Comparison of ENCODE assay signal across 30 cellular contexts in genomic region chr3:39605837-39606236, GRCh38.
"Had no signal": no experiment of that assay in that cellular context is flagged by ENCODE, and none has a peak within 500 bp of the region (broad histone marks: within the 10 kb centered on the region; RNA-seq: fewer than 3 reads in every experiment).

No MANE protein-coding gene starts in this region.

- H3K27me3 ChIP-seq: colonic mucosa, esophagus muscularis mucosa, foreskin keratinocyte, gastrocnemius medialis, gastroesophageal sphincter, heart right ventricle, hepatocyte had no signal

- H3K4me1 ChIP-seq: colonic mucosa, esophagus muscularis mucosa, esophagus squamous epithelium, foreskin keratinocyte, gastrocnemius medialis, gastroesophageal sphincter, heart left ventricle, heart right ventricle had no signal

- H3K9me3 ChIP-seq: colonic mucosa, esophagus muscularis mucosa, esophagus squamous epithelium, gastrocnemius medialis, heart right ventricle had no signal

- H2AFZ ChIP-seq: hepatocyte had no signal

- H3K4me3 ChIP-seq: colonic mucosa, coronary artery, dorsolateral prefrontal cortex, esophagus muscularis mucosa, esophagus squamous epithelium, gastrocnemius medialis, gastroesophageal sphincter, heart left ventricle, heart right ventricle, hepatocyte had no signal

- H3K79me2 ChIP-seq: hepatocyte had no signal

- H3K4me2 ChIP-seq: hepatocyte had no signal

- H3K4me3 Mint-ChIP-seq: dendritic cell treated with granulocyte-macrophage colony-stimulating factor and Interleukin-4, amounts not matched to agents 40 ng/mL and 50 ng/mL, for 4 days; effector memory CD8-positive, alpha-beta T cell; endodermal cell had no signal

- DNase-seq: colonic mucosa; cortex of kidney; dermis blood vessel endothelial cell; dorsolateral prefrontal cortex; effector CD4-positive, alpha-beta T cell; effector CD8-positive, alpha-beta T cell; effector memory CD4-positive, alpha-beta T cell; effector memory CD8-positive, alpha-beta T cell; endodermal cell; erythroblast; esophagus squamous epithelium; foreskin fibroblast; foreskin keratinocyte; foreskin melanocyte; gastrocnemius medialis; glutamatergic neuron; head of caudate nucleus; heart left ventricle; heart right ventricle had no signal

- FAIRE-seq: colon, endometrium, endothelial cell of umbilical vein, frontal cortex had no signal

- H3K27ac ChIP-seq: colonic mucosa, coronary artery, dorsolateral prefrontal cortex, epithelial cell of prostate, esophagus muscularis mucosa, esophagus squamous epithelium, foreskin keratinocyte, gastrocnemius medialis, gastroesophageal sphincter, heart left ventricle, heart right ventricle, hepatocyte had no signal

- H3K27ac Mint-ChIP-seq: dendritic cell treated with granulocyte-macrophage colony-stimulating factor and Interleukin-4, amounts not matched to agents 40 ng/mL and 50 ng/mL, for 4 days; effector memory CD8-positive, alpha-beta T cell; endodermal cell had no signal

- H3K9me3 Mint-ChIP-seq: dendritic cell treated with granulocyte-macrophage colony-stimulating factor and Interleukin-4, amounts not matched to agents 40 ng/mL and 50 ng/mL, for 4 days had no signal

- H3K36me3 ChIP-seq: colonic mucosa, esophagus muscularis mucosa, esophagus squamous epithelium, gastrocnemius medialis, gastroesophageal sphincter, heart left ventricle, heart right ventricle had no signal

- ATAC-seq: effector memory CD8-positive, alpha-beta T cell; esophagus mucosa; foreskin keratinocyte; gastrocnemius medialis; gastroesophageal sphincter; heart left ventricle; heart right ventricle had no signal

- H3K27me3 Mint-ChIP-seq: dendritic cell treated with granulocyte-macrophage colony-stimulating factor and Interleukin-4, amounts not matched to agents 40 ng/mL and 50 ng/mL, for 4 days had no signal
